8 cellular contexts compared by ENCODE assay signal in genomic region chr5:963673-964531, GRCh38. TPM values are rescaled to one million over a fixed set of nuclear protein-coding genes. Genes with fewer than 3 reads are reported as not detected.
A peak's percentile ranks its signal among the peaks of the same experiment; 100 is the strongest.
DNase-seq lines count a peak whose midpoint lies in the region; ATAC-seq, FAIRE-seq and TF ChIP-seq lines count a peak whose summit lies in the region.

No MANE protein-coding gene starts in this region.

- H3K4me1 ChIP-seq in small intestine (ENCODE audit: control insufficient read depth in 2 of 2, insufficient read depth in 1 of 2, low read depth in 1 of 2, low read length in 1 of 2), result no peaks in the 10 kb centered on the region

- H3K27me3 ChIP-seq in AG04450 (ENCODE audit: control insufficient read depth, insufficient read depth, low read length) (peaks cover 73% of the 10 kb centered on the region), small intestine (ENCODE audit: control insufficient read depth in 2 of 2, insufficient read depth in 2 of 2, low read length in 2 of 2) (no peaks in the 10 kb centered on the region)

- DNase-seq in AG04450 (ENCODE audit: low read depth, low spot score) (peak; percentile 75), iPS-NIHi11 (ENCODE audit: low spot score) (peak; percentile 3), GOT3 (lab: John Stamatoyannopoulos, UW) (no peak), small intestine (no peak), DMS114 treated with DMSO at 0.1 percent for 48 hours (lab: John Stamatoyannopoulos, UW; ENCODE audit: unreplicated experiment) (no peak)
- DNase-seq in activated CD8-positive, alpha-beta memory T cell treated with anti-CD3 and anti-CD28 coated beads, Interleukin-2, amount 50 U/mL, for 1 hour (ENCODE audit: extremely low read depth), result peak; percentile 20

- peak; percentile 85 for ATAC-seq in GM19397 (IDR thresholded peaks at IDR 0.05; ENCODE audit: unreplicated experiment)
- ATAC-seq in HG03469 (IDR thresholded peaks at IDR 0.05; ENCODE audit: unreplicated experiment), result peak; percentile 35

- POLR2A ChIA-PET in AG04450 (lab: Yijun Ruan, JAX), result no interaction called here

- TF ChIP-seq CTCF in AG04450 (IDR thresholded peaks at IDR 0.05; ENCODE audit: low read depth, low read length), result no peak

- H3K4me3 ChIP-seq in AG04450 (ENCODE audit: low read depth, low read length) (no peak overlapping the region), small intestine (ENCODE audit: low read depth in 1 of 2, low read length in 2 of 2) (no peak overlapping the region)

- H3K9me3 ChIP-seq in AG04450 (ENCODE audit: control insufficient read depth, insufficient read depth, low read length), result peaks cover 13% of the 10 kb centered on the region
- H3K9me3 ChIP-seq in small intestine (ENCODE audit: control insufficient read depth, low read depth), result no peaks in the 10 kb centered on the region

- CTCF ChIA-PET in AG04450 (lab: Charles Lee), result no interaction called here

- no peak for FAIRE-seq in small intestine (lab: Jason Lieb, UNC)

- H3K27ac ChIP-seq in AG04450 (ENCODE audit: low read depth, low read length) (peak overlapping the region; percentile 61), small intestine (ENCODE audit: low read depth in 1 of 2, low read length in 1 of 2) (peak overlapping the region in 1 of 2 donors; percentile 41)

- 55 to 72% (median 71%) methylated on average over 31 of the region's 31 CpGs for WGBS in small intestine, 3 donors

- H3K36me3 ChIP-seq in small intestine (ENCODE audit: control insufficient read depth in 2 of 2, insufficient read depth in 2 of 2, low read length in 2 of 2), result no peaks in the 10 kb centered on the region

RNA-seq across cellular contexts. Expression of gene NKD2, which starts 44.7 kb away (rescaled TPM):
- polyA plus RNA-seq in AG04450 (2011; rRNA removed) (not detected in 2 replicates), small intestine (1 to 10 TPM in 1 of 3 donors, under 1 TPM in 2; 0.22 to 3.7 (median 0.81) TPM)
- not detected in 2 replicates for polyA minus RNA-seq in AG04450 (2011; rRNA and poly(A)+ RNA removed)

Comparison
In these comparisons a context has a peak if more than half of its experiments do, and no peak if none do; other contexts are left out.
1. DNase-seq: peak in AG04450 (single experiment), activated CD8-positive, alpha-beta memory T cell treated with anti-CD3 and anti-CD28 coated beads, Interleukin-2, amount 50 U/mL, for 1 hour (single experiment) and iPS-NIHi11 (single experiment); none in GOT3 (single experiment), small intestine (single experiment) and DMS114 treated with DMSO at 0.1 percent for 48 hours (single experiment).